Comparison of ENCODE assay signal across 12 cellular contexts in genomic region chr20:63705232-63706026, GRCh38. TPM values are rescaled to one million over a fixed set of nuclear protein-coding genes. Genes with fewer than 3 reads are reported as not detected.
A peak's percentile ranks its signal among the peaks of the same experiment; 100 is the strongest.
DNase-seq lines count a peak whose midpoint lies in the region; ATAC-seq and TF ChIP-seq lines count a peak whose summit lies in the region.
"Had no signal": no experiment of that assay in that cellular context is flagged by ENCODE, and none has a peak within 500 bp of the region (broad histone marks: within the 10 kb centered on the region; RNA-seq: fewer than 3 reads in every experiment).

No MANE protein-coding gene starts in this region.

- no peak overlapping the region for H4K91ac ChIP-seq in IMR-90 (ENCODE audit: insufficient read depth, low read depth, low read length)

- H3K4ac ChIP-seq in IMR-90 (ENCODE audit: low read depth, low read length): no peak overlapping the region

- H4K5ac ChIP-seq in IMR-90 (ENCODE audit: low read depth, low read length): no peak overlapping the region

- no peak overlapping the region for H3K18ac ChIP-seq in IMR-90 (ENCODE audit: low read depth, low read length)

- peaks cover 22 to 50% (median 23%) of the 10 kb centered on the region in 3 donors for H3K4me1 Mint-ChIP-seq in CD8-positive, alpha-beta memory T cell
- H3K4me1 Mint-ChIP-seq in activated naive CD8-positive, alpha-beta T cell treated with anti-CD3 and anti-CD28 coated beads, Interleukin-2, amount 50 U/mL, for 24 hours: peaks cover 31% of the 10 kb centered on the region
- peaks cover 12% of the 10 kb centered on the region for H3K4me1 Mint-ChIP-seq in nephron

- dilution Hi-C loops in IMR-90 (cut with HindIII; ENCODE audit: low sequenced_read_pairs, unreplicated experiment): no loop called here

- H4K20me1 ChIP-seq in IMR-90 (ENCODE audit: insufficient read depth, low read length): no peaks in the 10 kb centered on the region; the same call in 1 of the 2 replicates

- H3K9me3 Mint-ChIP-seq in CD8-positive, alpha-beta memory T cell: no peaks in the 10 kb centered on the region
- no peaks in the 10 kb centered on the region for H3K9me3 Mint-ChIP-seq in activated naive CD8-positive, alpha-beta T cell treated with anti-CD3 and anti-CD28 coated beads, Interleukin-2, amount 50 U/mL, for 24 hours
- no peaks in the 10 kb centered on the region for H3K9me3 Mint-ChIP-seq in nephron

- H3K4me3 Mint-ChIP-seq in CD8-positive, alpha-beta memory T cell: peak overlapping the region in 6 of 7 donors; percentile 17 to 89 (median 48)
- H3K4me3 Mint-ChIP-seq in activated naive CD8-positive, alpha-beta T cell treated with anti-CD3 and anti-CD28 coated beads, Interleukin-2, amount 50 U/mL, for 24 hours: peak overlapping the region; percentile 89
- peak overlapping the region; percentile 67 to 90 (median 84) for H3K4me3 Mint-ChIP-seq in nephron

- H2AK9ac ChIP-seq in IMR-90 (replicated peaks; ENCODE audit: low read depth, low read length, poor library complexity): peak overlapping the region; percentile 98

- no peaks in the 10 kb centered on the region for H3K27me3 Mint-ChIP-seq in CD8-positive, alpha-beta memory T cell
- no peaks in the 10 kb centered on the region for H3K27me3 Mint-ChIP-seq in activated naive CD8-positive, alpha-beta T cell treated with anti-CD3 and anti-CD28 coated beads, Interleukin-2, amount 50 U/mL, for 24 hours
- no peaks in the 10 kb centered on the region for H3K27me3 Mint-ChIP-seq in nephron (ENCODE audit: low read depth)

- H3K14ac ChIP-seq in IMR-90 (replicated peaks; ENCODE audit: low read depth, low read length): no peak overlapping the region

- H4K8ac ChIP-seq in IMR-90 (ENCODE audit: low read depth in 2 of 2, low read length in 2 of 2): no peak overlapping the region

- no peak for TF ChIP-seq RAD21 in IMR-90 (IDR thresholded peaks at IDR 0.05; ENCODE audit: low read length)

- no peak overlapping the region for H2BK20ac ChIP-seq in IMR-90 (ENCODE audit: low read depth, low read length)

- no peaks in the 10 kb centered on the region for H3K27me3 ChIP-seq in CD8-positive, alpha-beta memory T cell (ENCODE audit: insufficient read depth, low read length, poor library complexity, severe bottlenecking)
- no peaks in the 10 kb centered on the region for H3K27me3 ChIP-seq in IMR-90 (ENCODE audit: control insufficient read depth, insufficient read depth, low read length)
- no peaks in the 10 kb centered on the region for H3K27me3 ChIP-seq in tibial nerve
- H3K27me3 ChIP-seq: heart right ventricle had no signal

- no peak for TF ChIP-seq EP300 in tibial nerve (IDR thresholded peaks at IDR 0.05)

- H3K4me3 ChIP-seq in CD8-positive, alpha-beta memory T cell (ENCODE audit: low read length): no peak overlapping the region
- no peak overlapping the region for H3K4me3 ChIP-seq in IMR-90 (ENCODE audit: insufficient read depth, low read depth, low read length)
- no peak overlapping the region for H3K4me3 ChIP-seq in tibial nerve
- H3K4me3 ChIP-seq: lung had no signal

- H2BK15ac ChIP-seq in IMR-90 (ENCODE audit: low read depth, low read length): no peak overlapping the region

- peaks cover 36% of the 10 kb centered on the region for H3K4me1 ChIP-seq in CD8-positive, alpha-beta memory T cell (ENCODE audit: insufficient read depth, low read length)
- H3K4me1 ChIP-seq in IMR-90 (ENCODE audit: control insufficient read depth, insufficient read depth, low read length) (peaks cover 10% of the 10 kb centered on the region), tibial nerve (peaks cover 0 to 37% (median 26%) of the 10 kb centered on the region in 4 donors)

- no peaks in the 10 kb centered on the region for H3K9me1 ChIP-seq in IMR-90 (ENCODE audit: insufficient read depth, low read length)

- BruUV-seq in IMR-90 (replicated peaks; lab: Mats Ljungman, UMichigan): no TSS peak

- H3K9ac ChIP-seq in IMR-90 (ENCODE audit: low read depth, low read length): no peak overlapping the region

- intact Hi-C loops in IMR-90 (cut with micrococcal nuclease): loop anchor here (2.0 kb wide), 1 partner anchor 159 kb away; the partner anchor contains the start of gene TPD52L2

- no peak overlapping the region for H3K27ac ChIP-seq in CD8-positive, alpha-beta memory T cell (ENCODE audit: low read depth, low read length)
- H3K27ac ChIP-seq in IMR-90 (ENCODE audit: insufficient read depth, low read length) (no peak overlapping the region), tibial nerve (peak overlapping the region in 1 of 4 donors; percentile 88)

- 100% methylated on average over 3 of the region's 8 CpGs; no CpG with 5 or more reads in 1 of the 2 experiments for WGBS in IMR-90 (ENCODE audit: extremely low coverage in 2 of 2, insufficient read length in 1 of 2), 2 experiments
- WGBS in tibial nerve, 2 donors: 91 to 92% methylated on average over 8 of the region's 8 CpGs

- no peaks in the 10 kb centered on the region for H3K9me3 ChIP-seq in CD8-positive, alpha-beta memory T cell (ENCODE audit: low read length)
- no peaks in the 10 kb centered on the region for H3K9me3 ChIP-seq in IMR-90 (ENCODE audit: control insufficient read depth, insufficient read depth, low read length)
- H3K9me3 ChIP-seq in tibial nerve: no peaks in the 10 kb centered on the region
- H3K9me3 ChIP-seq: heart right ventricle had no signal

- in situ Hi-C loops in IMR-90 (cut with MboI; ENCODE audit: low sequenced_read_pairs): loop anchor here (10.0 kb wide), 1 partner anchor 159 kb away; the partner anchor contains the start of genes ABHD16B and TPD52L2

- ATAC-seq in IMR-90 (ENCODE audit: low read depth): no peak
- ATAC-seq in activated naive CD8-positive, alpha-beta T cell treated with anti-CD3 and anti-CD28 coated beads, Interleukin-2, amount 50 U/mL, for 24 hours: no peak
- ATAC-seq: heart right ventricle had no signal

- H3K56ac ChIP-seq in IMR-90 (ENCODE audit: extremely low read depth, insufficient read depth, low read length): no peak overlapping the region

- CTCF ChIA-PET in CD8-positive, alpha-beta memory T cell (lab: Charles Lee): interaction anchor here (0.9 to 4.3 kb wide), 5 partner anchors 23 to 268 kb away, joined by 4 to 39 read pairs (median 21); partner anchors contain the start of genes LIME1, SLC2A4RG and TPD52L2
- CTCF ChIA-PET in IMR-90 (lab: Yijun Ruan, JAX): no interaction called here

- no peak overlapping the region for H3K4me2 ChIP-seq in IMR-90 (ENCODE audit: low read depth, low read length)

- TF ChIP-seq CTCF in IMR-90 (conservative IDR thresholded peaks at IDR 0.05; ENCODE audit: low read depth, low read length) (no peak), nephron (IDR thresholded peaks at IDR 0.05; ENCODE audit: unreplicated experiment in 3 of 3) (no peak), tibial nerve (IDR thresholded peaks at IDR 0.05) (no peak)

- no peak for TF ChIP-seq POLR2A in IMR-90 (IDR thresholded peaks at IDR 0.05; ENCODE audit: low read depth, low read length)
- no peak for TF ChIP-seq POLR2A in tibial nerve (IDR thresholded peaks at IDR 0.05)

- POLR2A ChIA-PET in CD8-positive, alpha-beta memory T cell (lab: Charles Lee): interaction anchor here (2.7 to 4.2 kb wide), 2 partner anchors 32 to 159 kb away, joined by 10 to 84 read pairs; partner anchors contain the start of genes LIME1, SLC2A4RG and TPD52L2
- POLR2A ChIA-PET in IMR-90 (lab: Charles Lee; ENCODE audit: unreplicated experiment): no interaction called here

- H3K36me3 ChIP-seq in CD8-positive, alpha-beta memory T cell (ENCODE audit: insufficient read depth, low read length): peaks cover 22% of the 10 kb centered on the region
- H3K36me3 ChIP-seq in IMR-90 (ENCODE audit: control insufficient read depth, insufficient read depth, low read length) (peaks cover 36% of the 10 kb centered on the region), tibial nerve (peaks cover 0 to 78% (median 0%) of the 10 kb centered on the region in 3 donors)

- H2BK5ac ChIP-seq in IMR-90 (ENCODE audit: low read depth, low read length, poor library complexity, severe bottlenecking): no peak overlapping the region

- DNase-seq in CD8-positive, alpha-beta memory T cell: no peak
- DNase-seq in IMR-90: no peak
- DNase-seq in activated naive CD8-positive, alpha-beta T cell treated with anti-CD3 and anti-CD28 coated beads, Interleukin-2, amount 50 U/mL, for 24 hours: no peak
- no peak for DNase-seq in tibial nerve (ENCODE audit: low spot score in 2 of 2)
- DNase-seq in stimulated activated CD4-positive, alpha-beta T cell treated with anti-CD3 and anti-CD28 coated beads, Interleukin-12 subunit alpha, Interleukin-12 subunit beta, amount 100 ng/mL, for 4 hours: no peak
- DNase-seq in DMS 273 treated with DMSO at 0.1 percent for 48 hours (lab: John Stamatoyannopoulos, UW): no peak
- DNase-seq: activated CD4-positive, alpha-beta T cell treated with anti-CD3 and anti-CD28 coated beads, Interleukin-2, amount 50 U/mL, for 4 hours; heart right ventricle; NCI-H146; substantia nigra had no signal

- H3K36me3 Mint-ChIP-seq in CD8-positive, alpha-beta memory T cell: peaks cover under 1 to 56% (median 9%) of the 10 kb centered on the region in 3 donors
- H3K36me3 Mint-ChIP-seq in activated naive CD8-positive, alpha-beta T cell treated with anti-CD3 and anti-CD28 coated beads, Interleukin-2, amount 50 U/mL, for 24 hours (ENCODE audit: low read depth): peaks cover 21% of the 10 kb centered on the region
- peaks cover 24% of the 10 kb centered on the region for H3K36me3 Mint-ChIP-seq in nephron (ENCODE audit: low read depth)

- H2AK5ac ChIP-seq in IMR-90 (ENCODE audit: low read depth, low read length): no peak overlapping the region

- H3K79me1 ChIP-seq in IMR-90 (ENCODE audit: low read depth in 1 of 2, low read length in 2 of 2): peaks cover 18 to 78% of the 10 kb centered on the region in 2 experiments

- H2AFZ ChIP-seq in IMR-90 (replicated peaks; ENCODE audit: low read length, poor library complexity): no peak overlapping the region

- no peak overlapping the region for H3K23ac ChIP-seq in IMR-90 (ENCODE audit: low read depth, low read length)

- H3K27ac Mint-ChIP-seq in CD8-positive, alpha-beta memory T cell: peak overlapping the region in 4 of 8 donors; percentile 22 to 81 (median 58)
- H3K27ac Mint-ChIP-seq in activated naive CD8-positive, alpha-beta T cell treated with anti-CD3 and anti-CD28 coated beads, Interleukin-2, amount 50 U/mL, for 24 hours: peak overlapping the region; percentile 64
- no peak overlapping the region for H3K27ac Mint-ChIP-seq in nephron

- no peak overlapping the region for H2BK120ac ChIP-seq in IMR-90 (ENCODE audit: low read depth, low read length)

RNA-seq across cellular contexts. Expression of gene ARFRP1, which starts 2.3 kb away (rescaled TPM):
- 10 to 100 TPM; 63.7 to 72.8 TPM for total RNA-seq in CD8-positive, alpha-beta memory T cell
- 73.9 TPM for polyA plus RNA-seq in CD8-positive, alpha-beta memory T cell
- total RNA-seq in IMR-90 (2012; rRNA removed): 25.3 and 29.2 TPM in 2 replicates
- 36.3 and 36.6 TPM in 2 replicates for polyA plus RNA-seq in IMR-90 (2012; rRNA removed)
- polyA plus RNA-seq in IMR-90 (2012; cell fraction: cytosol; rRNA removed): 36.7 and 61.6 TPM in 2 replicates
- polyA plus RNA-seq in IMR-90 (2012; cell fraction: nucleus; rRNA removed; ENCODE audit: low replicate concordance): 102 and 139 TPM in 2 replicates
- 10 to 100 TPM; 36.9 to 71.1 (median 50.9) TPM for total RNA-seq in tibial nerve

RNA-seq across cellular contexts. Expression of gene ZGPAT, which starts 2.4 kb away (rescaled TPM):
- 10 to 100 TPM; 29.7 to 29.9 TPM for total RNA-seq in CD8-positive, alpha-beta memory T cell
- 77.5 TPM for polyA plus RNA-seq in CD8-positive, alpha-beta memory T cell
- 13.4 and 15.6 TPM in 2 replicates for total RNA-seq in IMR-90 (2012; rRNA removed)
- 20.2 and 21.1 TPM in 2 replicates for polyA plus RNA-seq in IMR-90 (2012; rRNA removed)
- polyA plus RNA-seq in IMR-90 (2012; cell fraction: cytosol; rRNA removed): 18.9 and 24.7 TPM in 2 replicates
- polyA plus RNA-seq in IMR-90 (2012; cell fraction: nucleus; rRNA removed; ENCODE audit: low replicate concordance): 80.8 and 206 TPM in 2 replicates
- 10 to 100 TPM; 27.5 to 70.8 (median 40.9) TPM for total RNA-seq in tibial nerve

RNA-seq across cellular contexts. Expression of gene TNFRSF6B, which starts 9.0 kb away (rescaled TPM):
- total RNA-seq in CD8-positive, alpha-beta memory T cell: not detected
- 0.22 TPM for polyA plus RNA-seq in CD8-positive, alpha-beta memory T cell
- total RNA-seq in IMR-90 (2012; rRNA removed) (1.1 and 1.3 TPM in 2 replicates), tibial nerve (10 to 100 TPM in 3 of 4 donors, 1 to 10 TPM in 1; 8.0 to 61.2 (median 35.9) TPM)
- 11.0 and 12.0 TPM in 2 replicates for polyA plus RNA-seq in IMR-90 (2012; rRNA removed)
- polyA plus RNA-seq in IMR-90 (2012; cell fraction: cytosol; rRNA removed): 3.7 and 18.0 TPM in 2 replicates
- polyA plus RNA-seq in IMR-90 (2012; cell fraction: nucleus; rRNA removed; ENCODE audit: low replicate concordance): 22.6 and 133 TPM in 2 replicates

RNA-seq across cellular contexts. Expression of gene LIME1, which starts 31.0 kb away (rescaled TPM):
- total RNA-seq in CD8-positive, alpha-beta memory T cell: 10 to 100 TPM; 18.4 to 19.6 TPM
- polyA plus RNA-seq in CD8-positive, alpha-beta memory T cell: 366 TPM
- total RNA-seq in IMR-90 (2012; rRNA removed): 0.28 and 0.36 TPM in 2 replicates
- polyA plus RNA-seq in IMR-90 (2012; rRNA removed): 7.8 and 11.9 TPM in 2 replicates
- polyA plus RNA-seq in IMR-90 (2012; cell fraction: cytosol; rRNA removed): 3.9 and 6.3 TPM in 2 replicates
- 79.5 and 363 TPM in 2 replicates for polyA plus RNA-seq in IMR-90 (2012; cell fraction: nucleus; rRNA removed; ENCODE audit: low replicate concordance)
- 10 to 100 TPM; 11.4 to 51.9 (median 17.6) TPM for total RNA-seq in tibial nerve

RNA-seq across cellular contexts. Expression of gene SLC2A4RG, which starts 34.1 kb away (rescaled TPM):
- total RNA-seq in CD8-positive, alpha-beta memory T cell: 10 to 100 TPM; 37.5 to 40.6 TPM
- 7.8 TPM for polyA plus RNA-seq in CD8-positive, alpha-beta memory T cell
- total RNA-seq in IMR-90 (2012; rRNA removed) (5.0 and 8.1 TPM in 2 replicates), tibial nerve (100 to 1,000 TPM in 1 of 4 donors, 10 to 100 TPM in 3; 71.5 to 126 (median 72.5) TPM)
- polyA plus RNA-seq in IMR-90 (2012; rRNA removed): 50.3 and 71.4 TPM in 2 replicates
- polyA plus RNA-seq in IMR-90 (2012; cell fraction: cytosol; rRNA removed): 56.6 and 65.4 TPM in 2 replicates
- 199 and 567 TPM in 2 replicates for polyA plus RNA-seq in IMR-90 (2012; cell fraction: nucleus; rRNA removed; ENCODE audit: low replicate concordance)
